16 cellular contexts compared by ENCODE assay signal in the genomic region with DNA sequence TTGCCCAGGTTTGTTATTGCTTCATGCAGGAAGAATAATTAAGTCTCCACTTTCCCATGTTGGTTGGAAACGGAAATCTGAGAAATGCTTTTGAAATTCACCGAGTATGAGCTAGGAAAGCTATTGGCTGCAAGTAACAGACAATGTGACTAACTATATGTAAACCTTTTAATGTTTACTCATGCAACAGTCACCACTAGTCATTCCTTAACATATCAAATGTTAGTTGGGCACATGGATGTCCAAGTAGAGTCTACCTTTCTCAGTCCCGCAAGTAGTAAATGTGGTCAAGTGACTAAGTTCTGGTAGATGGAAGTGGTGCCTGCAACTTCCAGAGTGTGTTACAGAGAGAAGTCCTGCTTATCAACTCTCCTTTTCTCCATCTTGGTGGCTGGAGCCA. TPM values are rescaled to one million over a fixed set of nuclear protein-coding genes. Genes with fewer than 3 reads are reported as not detected.
"Had no signal": no experiment of that assay in that cellular context is flagged by ENCODE, and none has a peak within 500 bp of the region (broad histone marks: within the 10 kb centered on the region; RNA-seq: fewer than 3 reads in every experiment).

No MANE protein-coding gene starts in this region.

- ATAC-seq: activated CD8-positive, alpha-beta memory T cell treated with anti-CD3 and anti-CD28 coated beads, Interleukin-2, amount 10 ng/mL, durations not matched to agents 7 days and 5 days; activated naive CD4-positive, alpha-beta T cell treated with anti-CD3 and anti-CD28 coated beads, Interleukin-2, amount 50 U/mL, for 72 hours; effector memory CD8-positive, alpha-beta T cell had no signal

- H3K36me3 ChIP-seq: left ventricle myocardium inferior, pancreas had no signal

- H3K27me3 ChIP-seq: pancreas had no signal

- H3K9me3 ChIP-seq: pancreas had no signal

- H3K27ac Mint-ChIP-seq: activated CD8-positive, alpha-beta memory T cell treated with anti-CD3 and anti-CD28 coated beads, Interleukin-2, amount 10 ng/mL, durations not matched to agents 7 days and 5 days; activated naive CD4-positive, alpha-beta T cell treated with anti-CD3 and anti-CD28 coated beads, Interleukin-2, amount 50 U/mL, for 72 hours; activated T-cell treated with anti-CD3 and anti-CD28 coated beads, Interleukin-2, amount 50 U/mL, for 24 hours; brain; dendritic cell treated with granulocyte-macrophage colony-stimulating factor and Interleukin-4, amounts not matched to agents 40 ng/mL and 50 ng/mL, for 4 days; effector memory CD8-positive, alpha-beta T cell; T-helper 2 cell treated with Interferon-gamma antibody and Interleukin-4, amounts not matched to agents 5 μg/mL and 100 μg/mL, for 36 hours had no signal

- H3K4me1 Mint-ChIP-seq: activated CD8-positive, alpha-beta memory T cell treated with anti-CD3 and anti-CD28 coated beads, Interleukin-2, amount 10 ng/mL, durations not matched to agents 7 days and 5 days; brain; neural crest cell had no signal

- FAIRE-seq: pancreas had no signal

- H3K4me3 ChIP-seq: left ventricle myocardium inferior, pancreas had no signal

- H3K36me3 Mint-ChIP-seq: activated CD8-positive, alpha-beta memory T cell treated with anti-CD3 and anti-CD28 coated beads, Interleukin-2, amount 10 ng/mL, durations not matched to agents 7 days and 5 days; brain had no signal

- DNase-seq: activated CD4-positive, alpha-beta T cell treated with anti-CD3 and anti-CD28 coated beads for 1 hour; activated CD4-positive, alpha-beta T cell treated with anti-CD3 and anti-CD28 coated beads, Interleukin-2, amount 50 U/mL, for 48 hours; activated CD8-positive, alpha-beta memory T cell treated with anti-CD3 and anti-CD28 coated beads, Interleukin-2, amount 10 ng/mL, durations not matched to agents 7 days and 5 days; activated effector memory CD4-positive, alpha-beta T cell treated with Interleukin-2 at 50 U/mL for 16 hours; activated T-cell treated with anti-CD3 and anti-CD28 coated beads, Interleukin-2, amount 50 U/mL, for 24 hours; amniotic stem cell; cerebellar nuclear complex; effector memory CD8-positive, alpha-beta T cell; left ventricle myocardium inferior; mesendoderm; pancreas had no signal

- H3K27ac ChIP-seq: left ventricle myocardium inferior, pancreas had no signal

- H3K4me1 ChIP-seq: pancreas had no signal

- H3K4me3 Mint-ChIP-seq: activated CD8-positive, alpha-beta memory T cell treated with anti-CD3 and anti-CD28 coated beads, Interleukin-2, amount 10 ng/mL, durations not matched to agents 7 days and 5 days; activated T-cell treated with anti-CD3 and anti-CD28 coated beads, Interleukin-2, amount 50 U/mL, for 24 hours; brain; dendritic cell treated with granulocyte-macrophage colony-stimulating factor and Interleukin-4, amounts not matched to agents 40 ng/mL and 50 ng/mL, for 4 days; effector memory CD8-positive, alpha-beta T cell; neural crest cell; T-helper 2 cell treated with Interferon-gamma antibody and Interleukin-4, amounts not matched to agents 5 μg/mL and 100 μg/mL, for 36 hours had no signal

RNA-seq across cellular contexts. Expression of a gene that starts 52.5 kb away (rescaled TPM):
- total RNA-seq: activated CD8-positive, alpha-beta memory T cell treated with anti-CD3 and anti-CD28 coated beads, Interleukin-2, amount 10 ng/mL, durations not matched to agents 7 days and 5 days had no signal
